1 cellular context compared by ENCODE assay signal in the genomic region with DNA sequence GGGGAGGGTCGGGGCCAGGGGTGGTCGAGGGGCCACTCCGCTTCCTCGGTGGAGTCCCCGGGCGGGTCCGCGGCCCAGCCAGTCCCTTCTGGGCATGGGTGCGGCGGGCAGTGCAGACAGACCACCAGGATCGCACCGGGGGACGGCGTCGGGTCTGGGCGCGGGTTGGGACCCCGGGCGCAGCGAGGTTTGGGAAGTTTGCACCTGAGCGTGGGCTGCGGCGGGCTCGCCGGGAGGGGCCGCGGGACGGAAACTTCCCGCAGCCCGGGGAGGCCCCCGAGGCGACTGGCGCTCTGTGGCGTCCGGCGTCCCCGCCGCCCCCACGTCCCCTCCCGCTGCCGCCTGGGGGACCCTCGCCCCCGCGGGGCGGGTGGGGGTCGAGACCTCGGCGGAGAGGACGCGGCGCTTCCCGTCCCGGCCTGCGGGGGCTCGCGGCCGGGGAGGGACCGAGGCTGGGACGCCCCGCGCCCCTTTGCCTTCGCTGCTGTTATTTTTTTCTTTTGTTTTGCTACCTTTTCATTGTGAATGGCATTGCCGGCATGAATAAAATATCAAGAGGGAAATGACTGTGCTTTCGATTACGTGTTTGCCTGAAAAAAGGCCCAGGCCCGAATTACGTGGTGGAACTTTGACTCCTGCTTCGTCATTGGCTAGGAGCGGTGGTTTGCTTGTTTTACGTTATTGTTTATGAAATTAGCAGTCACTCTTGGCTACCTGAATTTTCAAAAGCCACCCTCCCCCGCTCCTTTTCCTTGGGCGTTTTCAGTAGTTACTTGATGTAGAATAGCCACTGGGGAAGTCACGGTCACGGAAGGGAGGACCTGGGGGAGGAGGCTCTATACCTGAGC.
A peak's percentile ranks its signal among the peaks of the same experiment; 100 is the strongest.
TF ChIP-seq lines count a peak whose summit lies in the region.

No MANE protein-coding gene starts in this region.

TF ChIP-seq in HepG2, 621 proteins besides CTCF, POLR2A, EP300 and RAD21 (continued from another document and continues in another):
- TF ChIP-seq DNMT1 (CRISPR knock-in tag; IDR thresholded peaks at IDR 0.05) (no peak), BRD4 (CRISPR knock-in tag; IDR thresholded peaks at IDR 0.05) (peak; percentile 66), SNAI1 (CRISPR knock-in tag; IDR thresholded peaks at IDR 0.05; ENCODE audit: borderline replicate concordance) (no peak), PTBP1 (IDR thresholded peaks at IDR 0.05; ENCODE audit: low read depth, low read length, poor library complexity, severe bottlenecking) (no peak), SOX13 (IDR thresholded peaks at IDR 0.05) (no peak; the same call in 1 of the 2 replicates), SOX13 (CRISPR knock-in tag; conservative IDR thresholded peaks at IDR 0.05 in 1 of 2, IDR thresholded peaks at IDR 0.05 in 1 of 2) (no peak; a peak in 1 of 4 replicates), ZMYM3 (CRISPR knock-in tag; IDR thresholded peaks at IDR 0.05) (no peak), ZNF891 (CRISPR knock-in tag; IDR thresholded peaks at IDR 0.05) (no peak), KDM5B (CRISPR knock-in tag; IDR thresholded peaks at IDR 0.05; ENCODE audit: borderline replicate concordance) (0 out of 2 replicates have a peak, but pooled peaks have one; percentile 49), TBP (CRISPR knock-in tag; IDR thresholded peaks at IDR 0.05) (no peak), ZNF550 (CRISPR knock-in tag; IDR thresholded peaks at IDR 0.05; ENCODE audit: borderline replicate concordance) (no peak), RAD51 (IDR thresholded peaks at IDR 0.05; ENCODE audit: borderline replicate concordance) (no peak), HNF4G (IDR thresholded peaks at IDR 0.05; ENCODE audit: borderline replicate concordance, low read depth, low read length) (no peak), HNF4G (CRISPR knock-in tag; IDR thresholded peaks at IDR 0.05; ENCODE audit: borderline replicate concordance, low read depth) (no peak), RXRA (CRISPR knock-in tag; IDR thresholded peaks at IDR 0.05) (no peak; the same call in 1 of the 2 replicates), ZNF296 (CRISPR knock-in tag; conservative IDR thresholded peaks at IDR 0.05) (0 out of 2 replicates have a peak, but pooled peaks have one; percentile 59), HDAC6 (IDR thresholded peaks at IDR 0.05; ENCODE audit: low read depth, low read length) (no peak), ZSCAN30 (CRISPR knock-in tag; IDR thresholded peaks at IDR 0.05) (no peak), ZFP82 (CRISPR knock-in tag; IDR thresholded peaks at IDR 0.05; ENCODE audit: borderline replicate concordance) (no peak), KMT2B (CRISPR knock-in tag; IDR thresholded peaks at IDR 0.05) (peak; percentile 50), SIX4 (CRISPR knock-in tag; IDR thresholded peaks at IDR 0.05) (no peak), ZNF136 (CRISPR knock-in tag; IDR thresholded peaks at IDR 0.05; ENCODE audit: low read depth) (no peak), ZSCAN29 (CRISPR knock-in tag; conservative IDR thresholded peaks at IDR 0.05) (0 out of 2 replicates have a peak, but pooled peaks have one; percentile 44), RFX5 (IDR thresholded peaks at IDR 0.05; ENCODE audit: low read depth, low read length) (no peak), PLRG1 (conservative IDR thresholded peaks at IDR 0.05) (no peak), ZNF354B (CRISPR knock-in tag; IDR thresholded peaks at IDR 0.05) (no peak), ZNF331 (CRISPR knock-in tag; IDR thresholded peaks at IDR 0.05) (no peak), WIZ (CRISPR knock-in tag; IDR thresholded peaks at IDR 0.05) (no peak), HOXA5 (CRISPR knock-in tag; IDR thresholded peaks at IDR 0.05) (no peak; the same call in 1 of the 2 replicates), RXRB (CRISPR knock-in tag; IDR thresholded peaks at IDR 0.05; ENCODE audit: borderline replicate concordance) (peak; percentile 11; the same call in 1 of the 2 replicates), HMGA1 (CRISPR knock-in tag; conservative IDR thresholded peaks at IDR 0.05) (no peak), NFRKB (IDR thresholded peaks at IDR 0.05) (no peak), ONECUT2 (CRISPR knock-in tag; IDR thresholded peaks at IDR 0.05) (no peak), ZNF768 (CRISPR knock-in tag; IDR thresholded peaks at IDR 0.05) (peak; percentile 42), ZNF263 (CRISPR knock-in tag; IDR thresholded peaks at IDR 0.05) (peak; percentile 75), CHCHD3 (CRISPR knock-in tag; IDR thresholded peaks at IDR 0.05) (no peak), ZNF709 (CRISPR knock-in tag; IDR thresholded peaks at IDR 0.05) (no peak), RBM22 (optimal IDR thresholded peaks at IDR 0.05; ENCODE audit: low read length) (peak; percentile 42), ZNF260 (CRISPR knock-in tag; IDR thresholded peaks at IDR 0.05; ENCODE audit: borderline replicate concordance, low read depth) (no peak), ZBTB7B (CRISPR knock-in tag; IDR thresholded peaks at IDR 0.05) (peak; percentile 81), THYN1 (CRISPR knock-in tag; IDR thresholded peaks at IDR 0.05; ENCODE audit: borderline replicate concordance, low read depth) (no peak), ZNF264 (CRISPR knock-in tag; IDR thresholded peaks at IDR 0.05) (no peak), TOPORS (CRISPR knock-in tag; IDR thresholded peaks at IDR 0.05) (no peak; the same call in 1 of the 2 replicates), ZIK1 (CRISPR knock-in tag; IDR thresholded peaks at IDR 0.05; ENCODE audit: borderline replicate concordance, low read depth) (0 out of 2 replicates have a peak, but pooled peaks have one; percentile 24), JDP2 (CRISPR knock-in tag; IDR thresholded peaks at IDR 0.05; ENCODE audit: borderline replicate concordance) (no peak)
- TF ChIP-seq, protein P1, sequence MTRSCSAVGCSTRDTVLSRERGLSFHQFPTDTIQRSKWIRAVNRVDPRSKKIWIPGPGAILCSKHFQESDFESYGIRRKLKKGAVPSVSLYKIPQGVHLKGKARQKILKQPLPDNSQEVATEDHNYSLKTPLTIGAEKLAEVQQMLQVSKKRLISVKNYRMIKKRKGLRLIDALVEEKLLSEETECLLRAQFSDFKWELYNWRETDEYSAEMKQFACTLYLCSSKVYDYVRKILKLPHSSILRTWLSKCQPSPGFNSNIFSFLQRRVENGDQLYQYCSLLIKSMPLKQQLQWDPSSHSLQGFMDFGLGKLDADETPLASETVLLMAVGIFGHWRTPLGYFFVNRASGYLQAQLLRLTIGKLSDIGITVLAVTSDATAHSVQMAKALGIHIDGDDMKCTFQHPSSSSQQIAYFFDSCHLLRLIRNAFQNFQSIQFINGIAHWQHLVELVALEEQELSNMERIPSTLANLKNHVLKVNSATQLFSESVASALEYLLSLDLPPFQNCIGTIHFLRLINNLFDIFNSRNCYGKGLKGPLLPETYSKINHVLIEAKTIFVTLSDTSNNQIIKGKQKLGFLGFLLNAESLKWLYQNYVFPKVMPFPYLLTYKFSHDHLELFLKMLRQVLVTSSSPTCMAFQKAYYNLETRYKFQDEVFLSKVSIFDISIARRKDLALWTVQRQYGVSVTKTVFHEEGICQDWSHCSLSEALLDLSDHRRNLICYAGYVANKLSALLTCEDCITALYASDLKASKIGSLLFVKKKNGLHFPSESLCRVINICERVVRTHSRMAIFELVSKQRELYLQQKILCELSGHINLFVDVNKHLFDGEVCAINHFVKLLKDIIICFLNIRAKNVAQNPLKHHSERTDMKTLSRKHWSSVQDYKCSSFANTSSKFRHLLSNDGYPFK (CRISPR knock-in tag; IDR thresholded peaks at IDR 0.05; ENCODE audit: borderline replicate concordance) = no peak
- TF ChIP-seq, protein P2, sequence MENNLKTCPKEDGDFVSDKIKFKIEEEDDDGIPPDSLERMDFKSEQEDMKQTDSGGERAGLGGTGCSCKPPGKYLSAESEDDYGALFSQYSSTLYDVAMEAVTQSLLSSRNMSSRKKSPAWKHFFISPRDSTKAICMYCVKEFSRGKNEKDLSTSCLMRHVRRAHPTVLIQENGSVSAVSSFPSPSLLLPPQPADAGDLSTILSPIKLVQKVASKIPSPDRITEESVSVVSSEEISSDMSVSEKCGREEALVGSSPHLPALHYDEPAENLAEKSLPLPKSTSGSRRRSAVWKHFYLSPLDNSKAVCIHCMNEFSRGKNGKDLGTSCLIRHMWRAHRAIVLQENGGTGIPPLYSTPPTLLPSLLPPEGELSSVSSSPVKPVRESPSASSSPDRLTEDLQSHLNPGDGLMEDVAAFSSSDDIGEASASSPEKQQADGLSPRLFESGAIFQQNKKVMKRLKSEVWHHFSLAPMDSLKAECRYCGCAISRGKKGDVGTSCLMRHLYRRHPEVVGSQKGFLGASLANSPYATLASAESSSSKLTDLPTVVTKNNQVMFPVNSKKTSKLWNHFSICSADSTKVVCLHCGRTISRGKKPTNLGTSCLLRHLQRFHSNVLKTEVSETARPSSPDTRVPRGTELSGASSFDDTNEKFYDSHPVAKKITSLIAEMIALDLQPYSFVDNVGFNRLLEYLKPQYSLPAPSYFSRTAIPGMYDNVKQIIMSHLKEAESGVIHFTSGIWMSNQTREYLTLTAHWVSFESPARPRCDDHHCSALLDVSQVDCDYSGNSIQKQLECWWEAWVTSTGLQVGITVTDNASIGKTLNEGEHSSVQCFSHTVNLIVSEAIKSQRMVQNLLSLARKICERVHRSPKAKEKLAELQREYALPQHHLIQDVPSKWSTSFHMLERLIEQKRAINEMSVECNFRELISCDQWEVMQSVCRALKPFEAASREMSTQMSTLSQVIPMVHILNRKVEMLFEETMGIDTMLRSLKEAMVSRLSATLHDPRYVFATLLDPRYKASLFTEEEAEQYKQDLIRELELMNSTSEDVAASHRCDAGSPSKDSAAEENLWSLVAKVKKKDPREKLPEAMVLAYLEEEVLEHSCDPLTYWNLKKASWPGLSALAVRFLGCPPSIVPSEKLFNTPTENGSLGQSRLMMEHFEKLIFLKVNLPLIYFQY (CRISPR knock-in tag; IDR thresholded peaks at IDR 0.05; ENCODE audit: borderline replicate concordance) = no peak
- TF ChIP-seq, protein P3, sequence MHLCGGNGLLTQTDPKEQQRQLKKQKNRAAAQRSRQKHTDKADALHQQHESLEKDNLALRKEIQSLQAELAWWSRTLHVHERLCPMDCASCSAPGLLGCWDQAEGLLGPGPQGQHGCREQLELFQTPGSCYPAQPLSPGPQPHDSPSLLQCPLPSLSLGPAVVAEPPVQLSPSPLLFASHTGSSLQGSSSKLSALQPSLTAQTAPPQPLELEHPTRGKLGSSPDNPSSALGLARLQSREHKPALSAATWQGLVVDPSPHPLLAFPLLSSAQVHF (CRISPR knock-in tag; IDR thresholded peaks at IDR 0.05) = no peak
- TF ChIP-seq, protein P4, sequence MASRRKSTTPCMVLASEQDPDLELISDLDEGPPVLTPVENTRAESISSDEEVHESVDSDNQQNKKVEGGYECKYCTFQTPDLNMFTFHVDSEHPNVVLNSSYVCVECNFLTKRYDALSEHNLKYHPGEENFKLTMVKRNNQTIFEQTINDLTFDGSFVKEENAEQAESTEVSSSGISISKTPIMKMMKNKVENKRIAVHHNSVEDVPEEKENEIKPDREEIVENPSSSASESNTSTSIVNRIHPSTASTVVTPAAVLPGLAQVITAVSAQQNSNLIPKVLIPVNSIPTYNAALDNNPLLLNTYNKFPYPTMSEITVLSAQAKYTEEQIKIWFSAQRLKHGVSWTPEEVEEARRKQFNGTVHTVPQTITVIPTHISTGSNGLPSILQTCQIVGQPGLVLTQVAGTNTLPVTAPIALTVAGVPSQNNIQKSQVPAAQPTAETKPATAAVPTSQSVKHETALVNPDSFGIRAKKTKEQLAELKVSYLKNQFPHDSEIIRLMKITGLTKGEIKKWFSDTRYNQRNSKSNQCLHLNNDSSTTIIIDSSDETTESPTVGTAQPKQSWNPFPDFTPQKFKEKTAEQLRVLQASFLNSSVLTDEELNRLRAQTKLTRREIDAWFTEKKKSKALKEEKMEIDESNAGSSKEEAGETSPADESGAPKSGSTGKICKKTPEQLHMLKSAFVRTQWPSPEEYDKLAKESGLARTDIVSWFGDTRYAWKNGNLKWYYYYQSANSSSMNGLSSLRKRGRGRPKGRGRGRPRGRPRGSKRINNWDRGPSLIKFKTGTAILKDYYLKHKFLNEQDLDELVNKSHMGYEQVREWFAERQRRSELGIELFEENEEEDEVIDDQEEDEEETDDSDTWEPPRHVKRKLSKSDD (CRISPR knock-in tag; IDR thresholded peaks at IDR 0.05; ENCODE audit: low read depth) = no peak; the same call in 1 of the 2 replicates
- TF ChIP-seq, protein P5, sequence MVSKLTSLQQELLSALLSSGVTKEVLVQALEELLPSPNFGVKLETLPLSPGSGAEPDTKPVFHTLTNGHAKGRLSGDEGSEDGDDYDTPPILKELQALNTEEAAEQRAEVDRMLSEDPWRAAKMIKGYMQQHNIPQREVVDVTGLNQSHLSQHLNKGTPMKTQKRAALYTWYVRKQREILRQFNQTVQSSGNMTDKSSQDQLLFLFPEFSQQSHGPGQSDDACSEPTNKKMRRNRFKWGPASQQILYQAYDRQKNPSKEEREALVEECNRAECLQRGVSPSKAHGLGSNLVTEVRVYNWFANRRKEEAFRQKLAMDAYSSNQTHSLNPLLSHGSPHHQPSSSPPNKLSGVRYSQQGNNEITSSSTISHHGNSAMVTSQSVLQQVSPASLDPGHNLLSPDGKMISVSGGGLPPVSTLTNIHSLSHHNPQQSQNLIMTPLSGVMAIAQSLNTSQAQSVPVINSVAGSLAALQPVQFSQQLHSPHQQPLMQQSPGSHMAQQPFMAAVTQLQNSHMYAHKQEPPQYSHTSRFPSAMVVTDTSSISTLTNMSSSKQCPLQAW (CRISPR knock-in tag; IDR thresholded peaks at IDR 0.05) = peak; percentile 49; the same call in 1 of the 2 replicates
- TF ChIP-seq, protein P6, sequence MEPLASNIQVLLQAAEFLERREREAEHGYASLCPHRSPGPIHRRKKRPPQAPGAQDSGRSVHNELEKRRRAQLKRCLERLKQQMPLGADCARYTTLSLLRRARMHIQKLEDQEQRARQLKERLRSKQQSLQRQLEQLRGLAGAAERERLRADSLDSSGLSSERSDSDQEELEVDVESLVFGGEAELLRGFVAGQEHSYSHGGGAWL (CRISPR knock-in tag; IDR thresholded peaks at IDR 0.05) = no peak
- TF ChIP-seq, protein P7, sequence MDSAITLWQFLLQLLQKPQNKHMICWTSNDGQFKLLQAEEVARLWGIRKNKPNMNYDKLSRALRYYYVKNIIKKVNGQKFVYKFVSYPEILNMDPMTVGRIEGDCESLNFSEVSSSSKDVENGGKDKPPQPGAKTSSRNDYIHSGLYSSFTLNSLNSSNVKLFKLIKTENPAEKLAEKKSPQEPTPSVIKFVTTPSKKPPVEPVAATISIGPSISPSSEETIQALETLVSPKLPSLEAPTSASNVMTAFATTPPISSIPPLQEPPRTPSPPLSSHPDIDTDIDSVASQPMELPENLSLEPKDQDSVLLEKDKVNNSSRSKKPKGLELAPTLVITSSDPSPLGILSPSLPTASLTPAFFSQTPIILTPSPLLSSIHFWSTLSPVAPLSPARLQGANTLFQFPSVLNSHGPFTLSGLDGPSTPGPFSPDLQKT (CRISPR knock-in tag; IDR thresholded peaks at IDR 0.05; ENCODE audit: borderline replicate concordance) = no peak
- TF ChIP-seq, protein P8, sequence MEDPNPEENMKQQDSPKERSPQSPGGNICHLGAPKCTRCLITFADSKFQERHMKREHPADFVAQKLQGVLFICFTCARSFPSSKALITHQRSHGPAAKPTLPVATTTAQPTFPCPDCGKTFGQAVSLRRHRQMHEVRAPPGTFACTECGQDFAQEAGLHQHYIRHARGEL (CRISPR knock-in tag; IDR thresholded peaks at IDR 0.05) = no peak
- TF ChIP-seq, protein P9, sequence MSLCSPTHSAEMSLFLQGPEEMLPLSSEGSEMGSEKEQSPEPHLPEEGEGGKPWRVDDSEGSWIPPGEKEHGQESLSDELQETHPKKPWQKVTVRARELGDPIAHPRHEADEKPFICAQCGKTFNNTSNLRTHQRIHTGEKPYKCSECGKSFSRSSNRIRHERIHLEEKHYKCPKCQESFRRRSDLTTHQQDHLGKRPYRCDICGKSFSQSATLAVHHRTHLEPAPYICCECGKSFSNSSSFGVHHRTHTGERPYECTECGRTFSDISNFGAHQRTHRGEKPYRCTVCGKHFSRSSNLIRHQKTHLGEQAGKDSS (CRISPR knock-in tag; IDR thresholded peaks at IDR 0.05; ENCODE audit: borderline replicate concordance, low read depth) = 0 out of 2 replicates have a peak, but pooled peaks have one; percentile 59
